In genomic region chr1:232131715-232132391, GRCh38 we compare ENCODE assay signal across 1 cellular context.
A peak's percentile ranks its signal among the peaks of the same experiment; 100 is the strongest.
TF ChIP-seq lines count a peak whose summit lies in the region.

No MANE protein-coding gene starts in this region.

TF ChIP-seq in H1, 55 proteins besides CTCF, POLR2A, EP300 and RAD21:
- TF ChIP-seq POLR2AphosphoS5 (IDR thresholded peaks at IDR 0.05; ENCODE audit: low read depth, low read length) (peak; percentile 73), SAP30 (IDR thresholded peaks at IDR 0.05; ENCODE audit: insufficient read depth, insufficient replicate concordance, low read length) (no peak)
